In genomic region chr5:134902071-134902801, GRCh38 we compare ENCODE assay signal across 8 cellular contexts. TPM values are rescaled to one million over a fixed set of nuclear protein-coding genes. Genes with fewer than 3 reads are reported as not detected.
DNase-seq lines count a peak whose midpoint lies in the region; ATAC-seq and TF ChIP-seq lines count a peak whose summit lies in the region.

No MANE protein-coding gene starts in this region.

- no peaks in the 10 kb centered on the region for H4K20me1 ChIP-seq in OCI-LY1 (ENCODE audit: insufficient read depth, low read length)

- H3K4me3 ChIP-seq in GM12865 (ENCODE audit: low read depth, low read length): no peak overlapping the region
- H3K4me3 ChIP-seq in OCI-LY1 (ENCODE audit: low read depth, low read length, poor library complexity, severe bottlenecking): peak overlapping the region; percentile 5
- no peak overlapping the region for H3K4me3 ChIP-seq in fibroblast of the aortic adventitia (ENCODE audit: low read depth, low read length)

- H3K4me1 ChIP-seq in OCI-LY1 (ENCODE audit: insufficient read depth, low read length, severe bottlenecking): peaks cover 42% of the 10 kb centered on the region

- H3K4me2 ChIP-seq in OCI-LY1 (ENCODE audit: low read length): peak overlapping the region; percentile 51

- H2AFZ ChIP-seq in OCI-LY1 (ENCODE audit: low read length): no peak overlapping the region

- H3K27me3 ChIP-seq in OCI-LY1 (ENCODE audit: insufficient read depth, low read length): no peaks in the 10 kb centered on the region

- H3K9me3 ChIP-seq in OCI-LY1 (ENCODE audit: low read length): no peaks in the 10 kb centered on the region

- H3K79me2 ChIP-seq in OCI-LY1 (ENCODE audit: insufficient read depth, low read length): no peaks in the 10 kb centered on the region

- peak overlapping the region; percentile 95 for H3K27ac ChIP-seq in OCI-LY1 (ENCODE audit: low read depth, low read length, poor library complexity, severe bottlenecking)

- TF ChIP-seq CTCF in GM12865 (IDR thresholded peaks at IDR 0.05; ENCODE audit: insufficient read depth, low read depth, low read length, missing control alignments) (no peak), OCI-LY1 (IDR thresholded peaks at IDR 0.05; ENCODE audit: low read length) (no peak), fibroblast of the aortic adventitia (IDR thresholded peaks at IDR 0.05; ENCODE audit: insufficient read depth, low read length) (no peak)

- no peaks in the 10 kb centered on the region for H3K9me2 ChIP-seq in OCI-LY1 (ENCODE audit: low read depth, low read length)

- ATAC-seq in HG02798 (IDR thresholded peaks at IDR 0.05; ENCODE audit: poor library complexity, unreplicated experiment) (no peak), HG03520 (IDR thresholded peaks at IDR 0.05; ENCODE audit: unreplicated experiment) (no peak), HG02763 (IDR thresholded peaks at IDR 0.05; ENCODE audit: unreplicated experiment) (no peak)

- DNase-seq in GM12865 (ENCODE audit: low read depth) (peak; percentile 81), HCEC 1CT (peak; percentile 2), fibroblast of the aortic adventitia (ENCODE audit: low read depth) (peak; percentile 14), DMS53 treated with DMSO at 0.1 percent for 48 hours (lab: John Stamatoyannopoulos, UW; ENCODE audit: unreplicated experiment) (no peak)

- H3F3A ChIP-seq in OCI-LY1 (ENCODE audit: insufficient read depth, low read length): peaks cover 17% of the 10 kb centered on the region

- H3K36me3 ChIP-seq in OCI-LY1 (ENCODE audit: insufficient read depth, low read length): peaks cover 14% of the 10 kb centered on the region; the same call in 1 of the 2 replicates

- peak overlapping the region; percentile 45 for H3K9ac ChIP-seq in OCI-LY1 (ENCODE audit: low read length)

RNA-seq across cellular contexts. Expression of gene PCBD2, which starts 2.7 kb away (rescaled TPM):
- total RNA-seq in fibroblast of the aortic adventitia (ENCODE audit: low replicate concordance): 0.90 and 8.9 TPM in 2 replicates

RNA-seq across cellular contexts. Expression of gene TXNDC15, which starts 28.1 kb away (rescaled TPM):
- 39.9 and 85.9 TPM in 2 replicates for total RNA-seq in fibroblast of the aortic adventitia (ENCODE audit: low replicate concordance)

RNA-seq across cellular contexts. Expression of gene C5orf24, which starts 56.5 kb away (rescaled TPM):
- 18.7 and 61.5 TPM in 2 replicates for total RNA-seq in fibroblast of the aortic adventitia (ENCODE audit: low replicate concordance)
